Comparison of ENCODE assay signal across 27 cellular contexts in genomic region chr2:206383669-206384068, GRCh38.
"Had no signal": no experiment of that assay in that cellular context is flagged by ENCODE, and none has a peak within 500 bp of the region (broad histone marks: within the 10 kb centered on the region; RNA-seq: fewer than 3 reads in every experiment).

No MANE protein-coding gene starts in this region.

- ATAC-seq: stimulated activated effector memory CD8-positive, alpha-beta T cell treated with anti-CD3 and anti-CD28 coated beads, Interleukin-12 subunit alpha, Interleukin-12 subunit beta, amount 100 ng/mL, for 72 hours; stimulated activated memory B cell treated with anti-CD40 and anti-IgM and Interleukin-4, amounts not matched to agents 10 μg/mL and 1 μg/mL and 100 μg/mL, for 72 hours; stimulated activated naive B cell treated with anti-CD40 and anti-IgM and Interleukin-4, amounts not matched to agents 10 μg/mL and 1 μg/mL and 100 μg/mL, for 72 hours; stimulated activated naive CD8-positive, alpha-beta T cell treated with anti-CD3 and anti-CD28 coated beads, Interleukin-15, amount 100 ng/mL, for 72 hours; stimulated activated naive CD8-positive, alpha-beta T cell treated with anti-CD3 and anti-CD28 coated beads, Interleukin-15, Interleukin-2, amounts not matched to agents 100 U/mL and 50 U/mL, for 24 hours; upper lobe of right lung had no signal

- FAIRE-seq: urothelium cell line had no signal

- H3K36me3 ChIP-seq: stomach, suprapubic skin, thoracic aorta, thyroid gland, tibial artery, tibial nerve, transverse colon, upper lobe of left lung, upper lobe of right lung, uterus, vagina had no signal

- H3K4me1 ChIP-seq: stomach, suprapubic skin, testis, thyroid gland, tibial artery, tibial nerve, transverse colon, upper lobe of left lung, upper lobe of right lung, uterus, vagina had no signal

- DNase-seq: stimulated activated CD4-positive, alpha-beta T cell treated with anti-CD3 and anti-CD28 coated beads, Interleukin-2, amount 100 ng/mL, for 48 hours; stimulated activated CD4-positive, alpha-beta T cell treated with anti-CD3 and anti-CD28 coated beads, Interleukin-4, amount 100 ng/mL, for 1 hour; stimulated activated CD4-positive, alpha-beta T cell treated with anti-CD3 and anti-CD28 coated beads, Interleukin-4, amount 100 ng/mL, for 24 hours; stimulated activated CD4-positive, alpha-beta T cell treated with anti-CD3 and anti-CD28 coated beads, Interleukin-4, amount 100 ng/mL, for 4 hours; stimulated activated CD8-positive, alpha-beta memory T cell treated with anti-CD3 and anti-CD28 coated beads, Interleukin-4, amount 100 ng/mL, for 48 hours; stimulated activated naive B cell treated with anti-CD40 and anti-IgM and Interleukin-4, amounts not matched to agents 10 μg/mL and 1 μg/mL and 100 μg/mL, for 72 hours; stimulated activated naive CD4-positive, alpha-beta T cell; stimulated activated naive CD4-positive, alpha-beta T cell treated with Interleukin-2 at 50 U/mL for 16 hours; stimulated activated naive CD8-positive, alpha-beta T cell treated with anti-CD3 and anti-CD28 coated beads, Interleukin-15, amount 100 ng/mL, for 72 hours; stimulated activated naive CD8-positive, alpha-beta T cell treated with anti-CD3 and anti-CD28 coated beads, Interleukin-15, Interleukin-2, amounts not matched to agents 100 U/mL and 50 U/mL, for 24 hours; stomach; substantia nigra; testis; thyroid gland; tibial artery; transverse colon; trophoblast cell; upper lobe of left lung; upper lobe of right lung; uterus had no signal

- H3K4me3 ChIP-seq: stomach, suprapubic skin, testis, thoracic aorta, thyroid gland, tibial artery, tibial nerve, transverse colon, upper lobe of left lung, upper lobe of right lung, uterus, vagina had no signal

- H3K9me3 ChIP-seq: suprapubic skin, testis, thoracic aorta, thyroid gland, uterus had no signal

- H3K27me3 ChIP-seq: stomach, suprapubic skin, testis, thyroid gland, tibial artery, tibial nerve, transverse colon, upper lobe of left lung, upper lobe of right lung, uterus, vagina had no signal

- H3K27ac ChIP-seq: stomach, suprapubic skin, testis, thoracic aorta, thyroid gland, tibial artery, tibial nerve, transverse colon, upper lobe of left lung, upper lobe of right lung, uterus, vagina had no signal
